21 cellular contexts compared by ENCODE assay signal in genomic region chr2:55151721-55152433, GRCh38.
DNase-seq lines count a peak whose midpoint lies in the region; ATAC-seq, FAIRE-seq and TF ChIP-seq lines count a peak whose summit lies in the region.
"Had no signal": no experiment of that assay in that cellular context is flagged by ENCODE, and none has a peak within 500 bp of the region (broad histone marks: within the 10 kb centered on the region; RNA-seq: fewer than 3 reads in every experiment).

No MANE protein-coding gene starts in this region.

- TF ChIP-seq POLR2A in esophagus squamous epithelium (IDR thresholded peaks at IDR 0.05) (no peak), transverse colon (IDR thresholded peaks at IDR 0.05) (no peak)

- 69 to 73% methylated on average over 1 of the region's 1 CpG for WGBS in esophagus squamous epithelium, 2 donors
- 91 to 97% methylated on average over 1 of the region's 1 CpG for WGBS in transverse colon (ENCODE audit: low coverage in 1 of 2), 2 donors

- no peak for FAIRE-seq in HTR-8/SVneo (lab: Jason Lieb, UNC)
- FAIRE-seq: GM12892 had no signal

- no peak overlapping the region for H3K4me3 Mint-ChIP-seq in endothelial cell (ENCODE audit: unreplicated experiment)
- H3K4me3 Mint-ChIP-seq: activated naive CD4-positive, alpha-beta T cell treated with anti-CD3 and anti-CD28 coated beads, Interleukin-2, amount 50 U/mL, for 24 hours; activated T-cell treated with anti-CD3 and anti-CD28 coated beads, Interleukin-2, amount 50 U/mL, for 4 hours had no signal

- no peaks in the 10 kb centered on the region for H3K9me3 Mint-ChIP-seq in endothelial cell (ENCODE audit: unreplicated experiment)
- H3K9me3 Mint-ChIP-seq: activated naive CD4-positive, alpha-beta T cell treated with anti-CD3 and anti-CD28 coated beads, Interleukin-2, amount 50 U/mL, for 24 hours; activated T-cell treated with anti-CD3 and anti-CD28 coated beads, Interleukin-2, amount 50 U/mL, for 4 hours had no signal

- no peak overlapping the region for H3K4me3 ChIP-seq in esophagus squamous epithelium
- H3K4me3 ChIP-seq in transverse colon, result no peak overlapping the region
- H3K4me3 ChIP-seq: mucosa of descending colon had no signal

- no peaks in the 10 kb centered on the region for H3K9me3 ChIP-seq in esophagus squamous epithelium
- H3K9me3 ChIP-seq in transverse colon, result no peaks in the 10 kb centered on the region
- H3K9me3 ChIP-seq: mucosa of descending colon had no signal

- H3K27me3 ChIP-seq in esophagus squamous epithelium, result no peaks in the 10 kb centered on the region
- no peaks in the 10 kb centered on the region for H3K27me3 ChIP-seq in transverse colon

- intact Hi-C loops in esophagus squamous epithelium (cut with DNase I) (no loop called here), posterior vena cava (cut with DNase I) (no loop called here), transverse colon (cut with DNase I; ENCODE audit: low total_unique reads) (no loop called here)

- no peak for TF ChIP-seq CTCF in esophagus squamous epithelium (IDR thresholded peaks at IDR 0.05)
- no peak for TF ChIP-seq CTCF in transverse colon (IDR thresholded peaks at IDR 0.05)
- TF ChIP-seq CTCF in endothelial cell (IDR thresholded peaks at IDR 0.05; ENCODE audit: unreplicated experiment), result no peak

- in situ Hi-C loops in transverse colon (cut with MboI; ENCODE audit: low pct_ligation_motif_present in 1 of 4, low pct_unique_long_range_greater_than_20kb in 1 of 4, low sequenced_read_pairs in 3 of 4), result loop anchor here in 3 of 4 donors (25.0 kb wide), 3 partner anchors 115 to 440 kb away; partner anchors contain the start of gene EML6 (in 1 of the 3)

- ATAC-seq in GM18867 (IDR thresholded peaks at IDR 0.05; ENCODE audit: unreplicated experiment), result no peak
- ATAC-seq: activated CD4-positive, CD25-positive, alpha-beta regulatory T cell treated with anti-CD3 and anti-CD28 coated beads, Interleukin-2, amount 50 U/mL, for 24 hours; activated T-cell treated with anti-CD3 and anti-CD28 coated beads, Interleukin-2, amount 50 U/mL, for 4 hours; left colon; mucosa of descending colon had no signal

- TF ChIP-seq EP300 in transverse colon (IDR thresholded peaks at IDR 0.05; ENCODE audit: low read depth), result no peak

- peaks cover 10% of the 10 kb centered on the region for H3K27me3 Mint-ChIP-seq in endothelial cell (ENCODE audit: unreplicated experiment)
- H3K27me3 Mint-ChIP-seq: activated naive CD4-positive, alpha-beta T cell treated with anti-CD3 and anti-CD28 coated beads, Interleukin-2, amount 50 U/mL, for 24 hours had no signal

- H3K4me1 ChIP-seq in esophagus squamous epithelium (peaks cover 47 to 60% (median 55%) of the 10 kb centered on the region in 3 donors), transverse colon (peaks cover 35 to 60% (median 45%) of the 10 kb centered on the region in 4 donors)

- peaks cover 4% of the 10 kb centered on the region for H3K36me3 Mint-ChIP-seq in endothelial cell (ENCODE audit: low read depth, unreplicated experiment)
- H3K36me3 Mint-ChIP-seq: activated naive CD4-positive, alpha-beta T cell treated with anti-CD3 and anti-CD28 coated beads, Interleukin-2, amount 50 U/mL, for 24 hours had no signal

- H3K27ac Mint-ChIP-seq in endothelial cell (ENCODE audit: unreplicated experiment), result no peak overlapping the region
- H3K27ac Mint-ChIP-seq: activated naive CD4-positive, alpha-beta T cell treated with anti-CD3 and anti-CD28 coated beads, Interleukin-2, amount 50 U/mL, for 24 hours had no signal

- H3K27ac ChIP-seq in esophagus squamous epithelium, result peak overlapping the region; percentile 82 to 91 (median 84)
- H3K27ac ChIP-seq in transverse colon, result peak overlapping the region in 3 of 4 donors; percentile 8 to 70 (median 22)
- H3K27ac ChIP-seq: 22Rv1, KMS-11 had no signal

- peaks cover 40% of the 10 kb centered on the region for H3K4me1 Mint-ChIP-seq in endothelial cell (ENCODE audit: unreplicated experiment)

- no peaks in the 10 kb centered on the region for H3K36me3 ChIP-seq in esophagus squamous epithelium
- H3K36me3 ChIP-seq in transverse colon, result no peaks in the 10 kb centered on the region

- DNase-seq in DMS 273 (lab: John Stamatoyannopoulos, UW; ENCODE audit: unreplicated experiment), result peak; percentile 23
- DNase-seq in DMS 273 treated with DMSO at 0.1 percent for 48 hours (lab: John Stamatoyannopoulos, UW), result no peak
- no peak for DNase-seq in esophagus squamous epithelium (lab: John Stamatoyannopoulos, UW)
- DNase-seq in posterior vena cava (ENCODE audit: low spot score), result peak; percentile 20
- DNase-seq in transverse colon, result no peak
- no peak for DNase-seq in HTR-8/SVneo (ENCODE audit: insufficient read length, low spot score)
- no peak for DNase-seq in endothelial cell (ENCODE audit: low spot score)
- DNase-seq: activated T-cell treated with anti-CD3 and anti-CD28 coated beads, Interleukin-2, amount 50 U/mL, for 4 hours; cortex of kidney; erythroblast; left colon; mucosa of descending colon; NCI-H2081 treated with DMSO at 0.1 percent for 48 hours; NCI-H510A treated with DMSO at 0.1 percent for 48 hours; T1000 had no signal

Comparison
In these comparisons a context has a peak if more than half of its experiments do, and no peak if none do; other contexts are left out.
1. DNase-seq: peak in DMS 273 (single experiment) and posterior vena cava (single experiment); none in DMS 273 treated with DMSO at 0.1 percent for 48 hours (single experiment), esophagus squamous epithelium (single experiment), transverse colon (single experiment), HTR-8/SVneo (single experiment) and endothelial cell (single experiment).